24 cellular contexts compared by ENCODE assay signal in the genomic region with DNA sequence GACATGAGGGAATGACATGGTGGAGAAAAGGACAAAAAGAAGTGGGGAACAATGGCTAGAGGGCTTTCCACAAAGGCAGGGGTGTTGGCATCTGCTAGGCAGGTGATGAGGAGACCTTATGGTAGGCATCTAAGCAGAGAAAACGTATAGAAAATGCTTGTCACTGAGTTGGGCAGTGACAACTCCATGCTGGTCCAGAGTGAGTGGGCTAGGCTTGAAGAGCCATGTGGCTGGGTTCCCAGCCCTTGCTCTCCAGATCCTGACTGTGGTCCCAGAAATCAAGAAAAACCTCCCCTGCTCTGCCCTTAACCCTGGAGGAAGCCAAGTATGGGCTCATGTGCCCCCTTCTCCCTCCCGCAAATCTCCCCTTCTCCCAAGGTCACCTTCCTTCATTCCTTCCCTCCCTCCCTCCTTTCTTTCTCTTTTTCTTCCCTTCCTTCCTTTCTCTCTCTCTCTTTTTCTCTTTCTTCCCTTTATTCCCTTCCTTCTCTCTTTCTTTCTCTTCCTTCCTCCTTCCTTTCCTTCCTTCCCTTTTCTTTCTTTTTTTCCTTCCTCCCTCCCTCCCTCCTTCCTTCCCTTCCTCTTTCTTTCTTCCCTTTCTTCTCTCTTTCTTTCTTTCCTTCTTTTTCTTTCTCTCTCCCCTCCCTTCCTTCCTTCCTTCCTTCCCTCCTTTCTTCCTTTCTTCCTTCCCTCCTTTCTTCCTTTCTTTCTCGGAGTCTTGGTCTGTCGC.
"Had no signal": no experiment of that assay in that cellular context is flagged by ENCODE, and none has a peak within 500 bp of the region (broad histone marks: within the 10 kb centered on the region; RNA-seq: fewer than 3 reads in every experiment).

No MANE protein-coding gene starts in this region.

- H3K4me3 ChIP-seq: adrenal gland, ascending aorta, colonic mucosa, dorsolateral prefrontal cortex, esophagus squamous epithelium, thyroid gland had no signal

- H3K27me3 ChIP-seq: adrenal gland, ascending aorta, brain microvascular endothelial cell, colonic mucosa, dorsolateral prefrontal cortex, thyroid gland had no signal

- H3K4me1 Mint-ChIP-seq: activated T-helper 17 cell treated with anti-CD3 and anti-CD28 coated beads, Interleukin-2, amount 50 U/mL, for 72 hours; immature natural killer cell had no signal

- H3K9me3 Mint-ChIP-seq: activated T-cell treated with anti-CD3 and anti-CD28 coated beads, Interleukin-2, amount 50 U/mL, for 24 hours; activated T-helper 17 cell treated with anti-CD3 and anti-CD28 coated beads, Interleukin-2, amount 50 U/mL, for 72 hours; effector memory CD8-positive, alpha-beta T cell; immature natural killer cell; T-helper 1 cell treated with Interleukin-12 subunit alpha and Interleukin-12 subunit beta and Interleukin-4 antibody, amounts not matched to agents 30 μg/mL and 1 μg/mL, for 36 hours; WTC11 had no signal

- H3K27ac Mint-ChIP-seq: activated naive CD8-positive, alpha-beta T cell; activated T-cell treated with anti-CD3 and anti-CD28 coated beads, Interleukin-2, amount 50 U/mL, for 24 hours; activated T-helper 17 cell treated with anti-CD3 and anti-CD28 coated beads, Interleukin-2, amount 50 U/mL, for 72 hours; effector memory CD8-positive, alpha-beta T cell; progenitor cell of endocrine pancreas; T-helper 1 cell treated with Interleukin-12 subunit alpha and Interleukin-12 subunit beta and Interleukin-4 antibody, amounts not matched to agents 30 μg/mL and 1 μg/mL, for 36 hours; WTC11 had no signal

- DNase-seq: activated CD8-positive, alpha-beta memory T cell treated with anti-CD3 and anti-CD28 coated beads for 24 hours; activated CD8-positive, alpha-beta memory T cell treated with anti-CD3 and anti-CD28 coated beads, Interleukin-2, amount 50 U/mL, for 4 hours; activated T-cell treated with anti-CD3 and anti-CD28 coated beads, Interleukin-2, amount 50 U/mL, for 24 hours; adrenal gland; brain microvascular endothelial cell; central memory CD4-positive, alpha-beta T cell; colonic mucosa; dorsolateral prefrontal cortex; effector memory CD8-positive, alpha-beta T cell; esophagus squamous epithelium; immature natural killer cell; kidney glomerular epithelial cell; occipital lobe; stimulated activated CD4-positive, alpha-beta T cell treated with anti-CD3 and anti-CD28 coated beads, Interleukin-4, amount 100 ng/mL, for 24 hours; stimulated activated naive CD8-positive, alpha-beta T cell treated with anti-CD3 and anti-CD28 coated beads, Interleukin-15, Interleukin-2, amounts not matched to agents 100 U/mL and 50 U/mL, for 24 hours; T1000; thyroid gland had no signal

- H3K36me3 Mint-ChIP-seq: immature natural killer cell, WTC11 had no signal

- H3K27ac ChIP-seq: ascending aorta, brain microvascular endothelial cell, colonic mucosa, dorsolateral prefrontal cortex, thyroid gland had no signal

- H3K4me3 Mint-ChIP-seq: activated naive CD8-positive, alpha-beta T cell; activated T-cell treated with anti-CD3 and anti-CD28 coated beads, Interleukin-2, amount 50 U/mL, for 24 hours; activated T-helper 17 cell treated with anti-CD3 and anti-CD28 coated beads, Interleukin-2, amount 50 U/mL, for 72 hours; effector memory CD8-positive, alpha-beta T cell; immature natural killer cell; neural crest cell; T-helper 1 cell treated with Interleukin-12 subunit alpha and Interleukin-12 subunit beta and Interleukin-4 antibody, amounts not matched to agents 30 μg/mL and 1 μg/mL, for 36 hours; WTC11 had no signal

- H3K9me3 ChIP-seq: adrenal gland, ascending aorta, colonic mucosa, esophagus squamous epithelium, thyroid gland had no signal

- H3K36me3 ChIP-seq: adrenal gland, colonic mucosa, esophagus squamous epithelium, thyroid gland had no signal

- ATAC-seq: activated T-helper 17 cell treated with anti-CD3 and anti-CD28 coated beads, Interleukin-2, amount 50 U/mL, for 72 hours; effector memory CD8-positive, alpha-beta T cell; stimulated activated naive CD8-positive, alpha-beta T cell treated with anti-CD3 and anti-CD28 coated beads, Interleukin-15, Interleukin-2, amounts not matched to agents 100 U/mL and 50 U/mL, for 24 hours; WTC11 had no signal

- H3K4me1 ChIP-seq: adrenal gland, ascending aorta, colonic mucosa had no signal
